ENCODE assay signal across 9 cellular contexts in genomic region chr11:93528757-93529639, GRCh38. TPM values are rescaled to one million over a fixed set of nuclear protein-coding genes. Genes with fewer than 3 reads are reported as not detected.
A peak's percentile ranks its signal among the peaks of the same experiment; 100 is the strongest.
DNase-seq lines count a peak whose midpoint lies in the region; ATAC-seq and TF ChIP-seq lines count a peak whose summit lies in the region.
"Had no signal": no experiment of that assay in that cellular context is flagged by ENCODE, and none has a peak within 500 bp of the region (broad histone marks: within the 10 kb centered on the region; RNA-seq: fewer than 3 reads in every experiment).

No MANE protein-coding gene starts in this region.

- H3K36me3 Mint-ChIP-seq in CD4-positive, alpha-beta memory T cell: no peaks in the 10 kb centered on the region

- H3K27ac ChIP-seq in CD4-positive, alpha-beta memory T cell (ENCODE audit: low read depth, low read length): peak overlapping the region; percentile 26
- H3K27ac ChIP-seq in gastroesophageal sphincter (peak overlapping the region; percentile 17 to 76 (median 68)), prostate gland (peak overlapping the region; percentile 73 to 81), MM.1S (ENCODE audit: low read length) (no peak overlapping the region)

- H3K79me2 ChIP-seq in MM.1S (ENCODE audit: low read length): 0 out of 2 replicates have a peak, but pooled peaks cover 6% of the 10 kb centered on the region

- no peaks in the 10 kb centered on the region for H3K27me3 ChIP-seq in CD4-positive, alpha-beta memory T cell (ENCODE audit: insufficient read depth, low read length)
- H3K27me3 ChIP-seq in gastroesophageal sphincter (no peaks in the 10 kb centered on the region), prostate gland (replicated peaks; ENCODE audit: insufficient read depth) (no peaks in the 10 kb centered on the region), MM.1S (replicated peaks; ENCODE audit: insufficient read depth, low read length) (no peaks in the 10 kb centered on the region)

- intact Hi-C loops in CD4-positive, alpha-beta memory T cell (cut with micrococcal nuclease): no loop called here
- intact Hi-C loops in prostate gland (cut with DNase I): no loop called here

- no peak for TF ChIP-seq POLR2A in gastroesophageal sphincter (IDR thresholded peaks at IDR 0.05)
- TF ChIP-seq POLR2A in prostate gland (IDR thresholded peaks at IDR 0.05): no peak

- 60 to 100% methylated on average over 1 to 5 of the region's 10 CpGs for WGBS in gastroesophageal sphincter (ENCODE audit: low coverage in 1 of 2), 2 donors
- 52% methylated on average over 10 of the region's 10 CpGs for WGBS in prostate gland

- H3K4me3 Mint-ChIP-seq in CD4-positive, alpha-beta memory T cell: peak overlapping the region in 3 of 8 donors; percentile 49 to 79 (median 51)

- no peak overlapping the region for H3K4me3 ChIP-seq in CD4-positive, alpha-beta memory T cell (ENCODE audit: low read length in 2 of 2)
- H3K4me3 ChIP-seq in gastroesophageal sphincter (no peak overlapping the region), prostate gland (no peak overlapping the region), MM.1S (ENCODE audit: low read length) (no peak overlapping the region)

- no peak for TF ChIP-seq EP300 in gastroesophageal sphincter (IDR thresholded peaks at IDR 0.05)

- H3K27ac Mint-ChIP-seq in CD4-positive, alpha-beta memory T cell: peak overlapping the region; percentile 8 to 90 (median 85)

- H3K4me1 ChIP-seq in CD4-positive, alpha-beta memory T cell (ENCODE audit: insufficient read depth, low read length): peaks cover 80% of the 10 kb centered on the region
- peaks cover 0 to 44% (median 19%) of the 10 kb centered on the region in 3 donors for H3K4me1 ChIP-seq in gastroesophageal sphincter
- H3K4me1 ChIP-seq in prostate gland (replicated peaks): peaks cover 7% of the 10 kb centered on the region
- peaks cover 13% of the 10 kb centered on the region for H3K4me1 ChIP-seq in MM.1S (ENCODE audit: low read length)

- CTCF ChIA-PET in CD4-positive, alpha-beta memory T cell (lab: Charles Lee; ENCODE audit: partially characterized antibody): interaction anchor here (1.7 kb wide), 1 partner anchor 13 kb away, joined by 4 read pairs; no protein-coding TSS in a partner anchor

- no peaks in the 10 kb centered on the region for H4K20me1 ChIP-seq in MM.1S (ENCODE audit: insufficient read depth, low read length)

- no peak for DNase-seq in CD4-positive, alpha-beta memory T cell
- DNase-seq in NCI-H524 treated with DMSO at 0.1 percent for 48 hours (lab: John Stamatoyannopoulos, UW) (peak; percentile 42), prostate gland (ENCODE audit: low spot score) (peak; percentile 28), NCI-H2029 (lab: John Stamatoyannopoulos, UW) (no peak), MM.1S (no peak)
- DNase-seq: activated T-cell treated with anti-CD3 and anti-CD28 coated beads, Interleukin-2, amount 50 U/mL, for 1 hour had no signal

- ATAC-seq in gastroesophageal sphincter (peak; percentile 17), HG03108 (IDR thresholded peaks at IDR 0.05; ENCODE audit: unreplicated experiment) (no peak), HG02970 (IDR thresholded peaks at IDR 0.05; ENCODE audit: low FRiP score, unreplicated experiment) (no peak)

- no peaks in the 10 kb centered on the region for H3K9me3 ChIP-seq in CD4-positive, alpha-beta memory T cell (ENCODE audit: control insufficient read depth in 1 of 2, low read length in 2 of 2)
- H3K9me3 ChIP-seq in gastroesophageal sphincter (no peaks in the 10 kb centered on the region), prostate gland (no peaks in the 10 kb centered on the region), MM.1S (replicated peaks; ENCODE audit: insufficient read depth, low read length) (no peaks in the 10 kb centered on the region)

- no peak overlapping the region for H2AFZ ChIP-seq in MM.1S (ENCODE audit: low read length)

- POLR2A ChIA-PET in CD4-positive, alpha-beta memory T cell (lab: Charles Lee; ENCODE audit: partially characterized antibody): interaction anchor here (2.9 kb wide), 1 partner anchor 13 kb away, joined by 14 read pairs; no protein-coding TSS in a partner anchor

- no peak for TF ChIP-seq CTCF in gastroesophageal sphincter (IDR thresholded peaks at IDR 0.05)
- TF ChIP-seq CTCF in prostate gland (IDR thresholded peaks at IDR 0.05): no peak
- TF ChIP-seq CTCF in MM.1S (IDR thresholded peaks at IDR 0.05; ENCODE audit: low read length): no peak

- H3K4me1 Mint-ChIP-seq in CD4-positive, alpha-beta memory T cell: peaks cover 53 to 83% (median 71%) of the 10 kb centered on the region in 4 donors

- no peaks in the 10 kb centered on the region for H3F3A ChIP-seq in MM.1S (ENCODE audit: insufficient read depth, low read length)

- no peaks in the 10 kb centered on the region for H3K36me3 ChIP-seq in CD4-positive, alpha-beta memory T cell (ENCODE audit: insufficient read depth, low read length)
- H3K36me3 ChIP-seq in gastroesophageal sphincter (no peaks in the 10 kb centered on the region), prostate gland (no peaks in the 10 kb centered on the region), MM.1S (replicated peaks; ENCODE audit: insufficient read depth, low read length) (no peaks in the 10 kb centered on the region)

- no peak overlapping the region for H3K9ac ChIP-seq in MM.1S (ENCODE audit: low read length)

- no peaks in the 10 kb centered on the region for H3K9me2 ChIP-seq in MM.1S (replicated peaks; ENCODE audit: insufficient read depth, low read length)

- no peak overlapping the region for H3K4me2 ChIP-seq in MM.1S (ENCODE audit: low read depth, low read length)

- H3K9me3 Mint-ChIP-seq in CD4-positive, alpha-beta memory T cell: no peaks in the 10 kb centered on the region

- no peaks in the 10 kb centered on the region for H3K27me3 Mint-ChIP-seq in CD4-positive, alpha-beta memory T cell

RNA-seq across cellular contexts. Expression of gene SMCO4, which starts 14.2 kb away (rescaled TPM):
- total RNA-seq in CD4-positive, alpha-beta memory T cell: 10 to 100 TPM; 14.5 to 14.7 TPM
- polyA plus RNA-seq in CD4-positive, alpha-beta memory T cell: 10 to 100 TPM; 13.1 to 16.2 TPM
- total RNA-seq in gastroesophageal sphincter (10 to 100 TPM in 3 of 4 donors, 1 to 10 TPM in 1; 5.6 to 15.5 (median 11.6) TPM), prostate gland (100 to 1,000 TPM in 1 of 2 donors, 10 to 100 TPM in 1; 63.8 to 140 TPM)

Comparison
In these comparisons a context has a peak if more than half of its experiments do, and no peak if none do; other contexts are left out.
1. DNase-seq: peak in NCI-H524 treated with DMSO at 0.1 percent for 48 hours (single experiment) and prostate gland (single experiment); none in CD4-positive, alpha-beta memory T cell (0 of 5), NCI-H2029 (single experiment) and MM.1S (single experiment).